Comparison of ENCODE assay signal across 22 cellular contexts in genomic region chr2:151872468-151872867, GRCh38.
"Had no signal": no experiment of that assay in that cellular context is flagged by ENCODE, and none has a peak within 500 bp of the region (broad histone marks: within the 10 kb centered on the region; RNA-seq: fewer than 3 reads in every experiment).

No MANE protein-coding gene starts in this region.

- ATAC-seq: heart left ventricle; left colon; left ventricle myocardium superior; natural killer cell treated with Interleukin-12 subunit alpha and Interleukin-12 subunit beta and Interleukin-15 and Interleukin-18, amount 100 ng/mL, for 72 hours; pancreas; right cardiac atrium had no signal

- FAIRE-seq: colon, endothelial cell of umbilical vein, frontal cortex, pancreas had no signal

- H3K4me2 ChIP-seq: neural progenitor cell, smooth muscle cell had no signal

- H3K9ac ChIP-seq: neural progenitor cell had no signal

- H3K36me3 ChIP-seq: heart left ventricle, pancreas had no signal

- H3K27ac ChIP-seq: heart left ventricle, neural progenitor cell, pancreas had no signal

- H3K4me3 Mint-ChIP-seq: natural killer cell treated with Interleukin-12 subunit alpha and Interleukin-12 subunit beta and Interleukin-15 and Interleukin-18, amount 100 ng/mL, for 72 hours; neural progenitor cell had no signal

- H3K36me3 Mint-ChIP-seq: natural killer cell treated with Interleukin-12 subunit alpha and Interleukin-12 subunit beta and Interleukin-15 and Interleukin-18, amount 100 ng/mL, for 72 hours had no signal

- H3K9me3 ChIP-seq: heart left ventricle, pancreas had no signal

- H3K9me3 Mint-ChIP-seq: natural killer cell treated with Interleukin-12 subunit alpha and Interleukin-12 subunit beta and Interleukin-15 and Interleukin-18, amount 100 ng/mL, for 72 hours had no signal

- DNase-seq: dermis blood vessel endothelial cell; erythroblast; heart left ventricle; hippocampal formation; left colon; left ventricle myocardium superior; mesenchymal stem cell; midbrain; nucleus accumbens; pancreas; right cardiac atrium; stimulated activated CD4-positive, alpha-beta T cell treated with anti-CD3 and anti-CD28 coated beads, Interleukin-2, amount 100 ng/mL, for 48 hours; stimulated activated naive CD4-positive, alpha-beta T cell treated with Interleukin-2 at 50 U/mL for 16 hours; trophoblast cell had no signal

- H3K27me3 Mint-ChIP-seq: progenitor cell of endocrine pancreas had no signal

- H2AFZ ChIP-seq: neural progenitor cell had no signal

- H3K4me1 ChIP-seq: neural progenitor cell, pancreas had no signal

- H3K4me3 ChIP-seq: heart left ventricle, lung, neural progenitor cell, pancreas, smooth muscle cell had no signal

- H3K27me3 ChIP-seq: heart left ventricle, neural progenitor cell, pancreas had no signal

- H3K27ac Mint-ChIP-seq: natural killer cell treated with Interleukin-12 subunit alpha and Interleukin-12 subunit beta and Interleukin-15 and Interleukin-18, amount 100 ng/mL, for 72 hours; neural progenitor cell; progenitor cell of endocrine pancreas had no signal
